12 cellular contexts compared by ENCODE assay signal in the genomic region with DNA sequence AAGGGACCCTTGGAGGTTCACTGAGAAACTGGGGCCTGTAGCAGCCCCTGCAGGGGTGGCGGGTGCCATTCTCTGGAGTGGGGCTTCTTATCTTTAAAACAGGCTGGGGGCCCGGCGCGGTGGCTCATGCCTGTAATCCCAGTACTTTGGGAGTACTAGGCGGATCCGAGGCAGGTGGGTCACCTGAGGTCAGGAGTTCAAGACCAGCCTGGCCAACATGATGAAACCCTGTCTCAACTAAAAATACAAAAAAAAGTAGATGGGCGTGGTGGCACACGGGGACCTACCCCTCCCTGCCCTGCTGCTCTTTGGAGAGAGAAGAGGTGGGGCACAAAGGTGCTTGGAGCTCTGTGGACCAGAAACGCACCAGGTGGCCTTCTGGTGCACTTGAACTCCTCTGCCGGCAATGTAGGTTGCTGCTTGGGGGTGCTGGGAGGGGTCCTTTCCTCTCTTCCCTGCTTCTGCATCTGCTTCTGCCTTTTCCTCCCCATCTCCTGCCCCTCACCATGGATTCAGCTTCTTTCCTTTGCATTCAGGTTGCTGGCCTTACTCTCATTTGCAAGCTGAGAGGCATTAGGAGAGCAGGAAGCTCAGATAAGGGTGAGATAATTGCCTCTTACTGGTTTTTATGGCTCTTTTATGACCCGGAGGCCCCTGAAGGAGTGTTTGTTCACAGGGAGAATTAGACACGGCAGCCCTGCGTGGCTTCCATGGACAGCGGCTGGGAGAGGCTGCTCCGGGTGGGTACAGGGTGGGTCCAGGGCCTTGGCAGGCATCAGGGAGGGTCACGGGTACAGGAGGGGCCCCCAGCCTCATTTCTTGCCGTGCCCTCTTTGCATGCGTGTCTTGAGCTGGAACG. TPM values are rescaled to one million over a fixed set of nuclear protein-coding genes. Genes with fewer than 3 reads are reported as not detected.
DNase-seq lines count a peak whose midpoint lies in the region; ATAC-seq and TF ChIP-seq lines count a peak whose summit lies in the region.
"Had no signal": no experiment of that assay in that cellular context is flagged by ENCODE, and none has a peak within 500 bp of the region (broad histone marks: within the 10 kb centered on the region; RNA-seq: fewer than 3 reads in every experiment).

No MANE protein-coding gene starts in this region.

- H3K4me3 ChIP-seq in Caco-2 (ENCODE audit: low read depth, low read length): peak overlapping the region; percentile 25
- no peak overlapping the region for H3K4me3 ChIP-seq in Panc1 (ENCODE audit: low read depth in 2 of 2, low read length in 2 of 2)
- H3K4me3 ChIP-seq in liver (ENCODE audit: low read depth in 1 of 3, low read length in 3 of 3): no peak overlapping the region

- H3K4me1 Mint-ChIP-seq in Caco-2 (ENCODE audit: low read depth, unreplicated experiment): peaks cover 19% of the 10 kb centered on the region
- H3K4me1 Mint-ChIP-seq: activated CD4-positive, alpha-beta T cell treated with anti-CD3 and anti-CD28 coated beads, Interleukin-2, amount 10 ng/mL, durations not matched to agents 24 days and 14 days had no signal

- H3K27ac Mint-ChIP-seq in Caco-2 (ENCODE audit: unreplicated experiment): peak overlapping the region; percentile 67
- H3K27ac Mint-ChIP-seq: activated CD4-positive, alpha-beta T cell treated with anti-CD3 and anti-CD28 coated beads, Interleukin-2, amount 10 ng/mL, durations not matched to agents 24 days and 14 days had no signal

- TF ChIP-seq RAD21 in liver (IDR thresholded peaks at IDR 0.05): no peak

- TSS peak; percentile 93 for BruUV-seq in Caco-2 (replicated peaks; lab: Mats Ljungman, UMichigan)
- BruUV-seq in Panc1 (replicated peaks; lab: Mats Ljungman, UMichigan): no TSS peak

- H3K27me3 Mint-ChIP-seq in Caco-2 (ENCODE audit: insufficient read depth, unreplicated experiment): no peaks in the 10 kb centered on the region
- H3K27me3 Mint-ChIP-seq: activated CD4-positive, alpha-beta T cell treated with anti-CD3 and anti-CD28 coated beads, Interleukin-2, amount 10 ng/mL, durations not matched to agents 24 days and 14 days had no signal

- no peak for TF ChIP-seq CTCF in Caco-2 (IDR thresholded peaks at IDR 0.05; ENCODE audit: insufficient read depth in 1 of 2, low read depth in 1 of 2, low read length in 1 of 2, severe bottlenecking in 1 of 2, unreplicated experiment in 1 of 2)
- TF ChIP-seq CTCF in Panc1 (IDR thresholded peaks at IDR 0.05): no peak
- no peak for TF ChIP-seq CTCF in liver (IDR thresholded peaks at IDR 0.05; ENCODE audit: low read depth, low read length, missing input control)

- no peaks in the 10 kb centered on the region for H3K9me3 Mint-ChIP-seq in Caco-2 (ENCODE audit: unreplicated experiment)
- H3K9me3 Mint-ChIP-seq: activated CD4-positive, alpha-beta T cell treated with anti-CD3 and anti-CD28 coated beads, Interleukin-2, amount 10 ng/mL, durations not matched to agents 24 days and 14 days had no signal

- H3K36me3 Mint-ChIP-seq in Caco-2 (ENCODE audit: insufficient read depth, unreplicated experiment): peaks cover 12% of the 10 kb centered on the region

- no peak overlapping the region for H3K9ac ChIP-seq in liver (ENCODE audit: low read depth in 1 of 2, low read length in 2 of 2)

- no peaks in the 10 kb centered on the region for H3K27me3 ChIP-seq in Caco-2 (replicated peaks; ENCODE audit: control insufficient read depth, insufficient read depth, low read length)
- no peaks in the 10 kb centered on the region for H3K27me3 ChIP-seq in Panc1 (ENCODE audit: control insufficient read depth, insufficient read depth, low read length)
- no peaks in the 10 kb centered on the region for H3K27me3 ChIP-seq in liver (ENCODE audit: control insufficient read depth in 4 of 4, insufficient read depth in 4 of 4, low read length in 3 of 4)

- WGBS in liver: 54% methylated on average over 19 of the region's 19 CpGs

- H3K36me3 ChIP-seq in Caco-2 (ENCODE audit: control insufficient read depth, insufficient read depth, low read length): peaks cover 10% of the 10 kb centered on the region
- no peaks in the 10 kb centered on the region for H3K36me3 ChIP-seq in Panc1 (ENCODE audit: control insufficient read depth, insufficient read depth, low read length)
- peaks cover 7 to 33% (median 17%) of the 10 kb centered on the region in 4 donors for H3K36me3 ChIP-seq in liver (ENCODE audit: control insufficient read depth in 4 of 4, insufficient read depth in 3 of 4, low read depth in 1 of 4, low read length in 3 of 4)

- in situ Hi-C loops in Panc1 (cut with HindIII; ENCODE audit: low pct_unique_long_range_greater_than_20kb, low sequenced_read_pairs): no loop called here

- intact Hi-C loops in Caco-2 (cut with micrococcal nuclease; ENCODE audit: unreplicated experiment): loop anchor here (1.0 to 5.0 kb wide), 3 partner anchors 9 to 55 kb away; no protein-coding TSS in a partner anchor
- intact Hi-C loops in Panc1 (cut with micrococcal nuclease; ENCODE audit: unreplicated experiment): no loop called here

- peak overlapping the region; percentile 26; the same call in 1 of the 2 replicates for H3K27ac ChIP-seq in Panc1 (ENCODE audit: low read length)
- H3K27ac ChIP-seq in liver (ENCODE audit: low read depth in 1 of 2, low read length in 2 of 2): peak overlapping the region in 1 of 2 donors; percentile 23

- POLR2A ChIA-PET in Caco-2 (lab: Charles Lee): interaction anchor here (0.6 to 1.8 kb wide), 6 partner anchors 9 to 43 kb away, joined by 3 to 13 read pairs (median 6); no protein-coding TSS in a partner anchor
- POLR2A ChIA-PET in Panc1 (lab: Charles Lee): interaction anchor here (0.6 kb wide), 1 partner anchor 9 kb away, joined by 3 read pairs; no protein-coding TSS in a partner anchor

- H3K4me1 ChIP-seq in Caco-2 (peaks cover 40% of the 10 kb centered on the region), Panc1 (ENCODE audit: control insufficient read depth, insufficient read depth, low read length) (peaks cover 15% of the 10 kb centered on the region), liver (ENCODE audit: control insufficient read depth in 4 of 4, insufficient read depth in 4 of 4, low read length in 3 of 4) (peaks cover 17 to 78% (median 60%) of the 10 kb centered on the region in 4 donors)

- CTCF ChIA-PET in Caco-2 (lab: Charles Lee): interaction anchor here (0.6 to 3.4 kb wide), 6 partner anchors 9 to 95 kb away, joined by 3 to 28 read pairs (median 9); no protein-coding TSS in a partner anchor
- CTCF ChIA-PET in Panc1 (lab: Charles Lee): interaction anchor here (0.7 to 1.5 kb wide), 2 partner anchors 10 to 24 kb away, joined by 3 to 4 read pairs; no protein-coding TSS in a partner anchor

- ATAC-seq in Panc1 (peak; percentile 37; the same call in 1 of the 2 replicates), HG02623 (IDR thresholded peaks at IDR 0.05; ENCODE audit: unreplicated experiment) (no peak), HG03097 (IDR thresholded peaks at IDR 0.05; ENCODE audit: low FRiP score, unreplicated experiment) (no peak)

- peak overlapping the region; percentile 63 for H3K4me3 Mint-ChIP-seq in Caco-2 (ENCODE audit: unreplicated experiment)
- H3K4me3 Mint-ChIP-seq: activated CD4-positive, alpha-beta T cell treated with anti-CD3 and anti-CD28 coated beads, Interleukin-2, amount 10 ng/mL, durations not matched to agents 24 days and 14 days had no signal

- DNase-seq in Caco-2: peak; percentile 72 to 79
- DNase-seq in NCI-H146 treated with DMSO at 0.1 percent for 48 hours (lab: John Stamatoyannopoulos, UW; ENCODE audit: unreplicated experiment): peak; percentile 55
- no peak for DNase-seq in Panc1 (ENCODE audit: low read depth, low spot score)
- DNase-seq in anterior cingulate cortex (lab: John Stamatoyannopoulos, UW): no peak
- no peak for DNase-seq in DMS114 treated with DMSO at 0.1 percent for 48 hours (lab: John Stamatoyannopoulos, UW; ENCODE audit: unreplicated experiment)
- DNase-seq: activated CD4-positive, alpha-beta T cell treated with anti-CD3 and anti-CD28 coated beads, Interleukin-2, amount 10 ng/mL, durations not matched to agents 24 days and 14 days; activated naive CD4-positive, alpha-beta T cell treated with Interleukin-2 at 50 U/mL for 16 hours; cortex of kidney; foreskin melanocyte had no signal

- no peaks in the 10 kb centered on the region for H3K9me3 ChIP-seq in Caco-2
- no peaks in the 10 kb centered on the region for H3K9me3 ChIP-seq in Panc1 (ENCODE audit: control insufficient read depth, insufficient read depth, low read depth, low read length)
- H3K9me3 ChIP-seq in liver (ENCODE audit: control insufficient read depth in 4 of 4, low read length in 3 of 4): no peaks in the 10 kb centered on the region

TF ChIP-seq in liver, 16 proteins besides CTCF, POLR2A, EP300 and RAD21:
- TF ChIP-seq, protein P1, sequence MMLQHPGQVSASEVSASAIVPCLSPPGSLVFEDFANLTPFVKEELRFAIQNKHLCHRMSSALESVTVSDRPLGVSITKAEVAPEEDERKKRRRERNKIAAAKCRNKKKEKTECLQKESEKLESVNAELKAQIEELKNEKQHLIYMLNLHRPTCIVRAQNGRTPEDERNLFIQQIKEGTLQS (IDR thresholded peaks at IDR 0.05): peak; percentile 47
- TF ChIP-seq NR2F2 (IDR thresholded peaks at IDR 0.05): no peak
- TF ChIP-seq RXRA (IDR thresholded peaks at IDR 0.05): peak; percentile 8 to 66
- peak; percentile 11 for TF ChIP-seq SP1 (IDR thresholded peaks at IDR 0.05)
- TF ChIP-seq, protein P2, sequence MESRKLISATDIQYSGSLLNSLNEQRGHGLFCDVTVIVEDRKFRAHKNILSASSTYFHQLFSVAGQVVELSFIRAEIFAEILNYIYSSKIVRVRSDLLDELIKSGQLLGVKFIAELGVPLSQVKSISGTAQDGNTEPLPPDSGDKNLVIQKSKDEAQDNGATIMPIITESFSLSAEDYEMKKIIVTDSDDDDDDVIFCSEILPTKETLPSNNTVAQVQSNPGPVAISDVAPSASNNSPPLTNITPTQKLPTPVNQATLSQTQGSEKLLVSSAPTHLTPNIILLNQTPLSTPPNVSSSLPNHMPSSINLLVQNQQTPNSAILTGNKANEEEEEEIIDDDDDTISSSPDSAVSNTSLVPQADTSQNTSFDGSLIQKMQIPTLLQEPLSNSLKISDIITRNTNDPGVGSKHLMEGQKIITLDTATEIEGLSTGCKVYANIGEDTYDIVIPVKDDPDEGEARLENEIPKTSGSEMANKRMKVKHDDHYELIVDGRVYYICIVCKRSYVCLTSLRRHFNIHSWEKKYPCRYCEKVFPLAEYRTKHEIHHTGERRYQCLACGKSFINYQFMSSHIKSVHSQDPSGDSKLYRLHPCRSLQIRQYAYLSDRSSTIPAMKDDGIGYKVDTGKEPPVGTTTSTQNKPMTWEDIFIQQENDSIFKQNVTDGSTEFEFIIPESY (IDR thresholded peaks at IDR 0.05): no peak
- TF ChIP-seq HNF4A (conservative IDR thresholded peaks at IDR 0.05): peak in 1 of 2 donors; percentile 17

RNA-seq across cellular contexts. Expression of a gene that starts 57.4 kb away (rescaled TPM):
- total RNA-seq in Caco-2 (2022): 31.3 and 34.0 TPM in 2 replicates
- total RNA-seq in Panc1 (2021; ENCODE audit: unreplicated experiment): 5.9 TPM
- polyA plus RNA-seq in Panc1 (2012; ENCODE audit: insufficient read length): 7.2 TPM
- total RNA-seq in liver: 100 to 1,000 TPM in 1 of 2 donors, 10 to 100 TPM in 1; 26.3 to 169 TPM
- 10 to 100 TPM; 54.0 to 60.9 TPM for polyA plus RNA-seq in liver
- total RNA-seq: activated CD4-positive, alpha-beta T cell treated with anti-CD3 and anti-CD28 coated beads, Interleukin-2, amount 10 ng/mL, durations not matched to agents 24 days and 14 days had no signal

Comparison
In these comparisons a context has a peak if more than half of its experiments do, and no peak if none do; other contexts are left out.
1. DNase-seq: peak in Caco-2 (2 of 2) and NCI-H146 treated with DMSO at 0.1 percent for 48 hours (single experiment); none in Panc1 (single experiment), anterior cingulate cortex (0 of 58) and DMS114 treated with DMSO at 0.1 percent for 48 hours (single experiment).